1 cellular context compared by ENCODE assay signal in genomic region chr12:53048780-53049401, GRCh38.
TF ChIP-seq lines count a peak whose summit lies in the region.

No MANE protein-coding gene starts in this region.

TF ChIP-seq in HEK293, 187 proteins besides CTCF, POLR2A, EP300 and RAD21 (continued from another document):
- TF ChIP-seq PATZ1 (tag by site-specific recombination; IDR thresholded peaks at IDR 0.05): peak; percentile 10; the same call in 1 of the 2 replicates
- TF ChIP-seq ZNF341 (tag by site-specific recombination; IDR thresholded peaks at IDR 0.05; ENCODE audit: low read depth): 0 out of 2 replicates have a peak, but pooled peaks have one; percentile 7
- TF ChIP-seq ZNF660 (tag by site-specific recombination; IDR thresholded peaks at IDR 0.05): no peak
- no peak for TF ChIP-seq ZNF274 (IDR thresholded peaks at IDR 0.05; ENCODE audit: low read length)
- TF ChIP-seq ZNF274 (tag by site-specific recombination; IDR thresholded peaks at IDR 0.05; ENCODE audit: borderline replicate concordance): no peak
- TF ChIP-seq INSM2 (tag by site-specific recombination; IDR thresholded peaks at IDR 0.05): no peak
- peak; percentile 93 for TF ChIP-seq REST (tag by site-specific recombination; IDR thresholded peaks at IDR 0.05)
- TF ChIP-seq ZBTB44 (tag by site-specific recombination; IDR thresholded peaks at IDR 0.05): 0 out of 2 replicates have a peak, but pooled peaks have one; percentile 8
